ENCODE assay signal across 8 cellular contexts in the genomic region with DNA sequence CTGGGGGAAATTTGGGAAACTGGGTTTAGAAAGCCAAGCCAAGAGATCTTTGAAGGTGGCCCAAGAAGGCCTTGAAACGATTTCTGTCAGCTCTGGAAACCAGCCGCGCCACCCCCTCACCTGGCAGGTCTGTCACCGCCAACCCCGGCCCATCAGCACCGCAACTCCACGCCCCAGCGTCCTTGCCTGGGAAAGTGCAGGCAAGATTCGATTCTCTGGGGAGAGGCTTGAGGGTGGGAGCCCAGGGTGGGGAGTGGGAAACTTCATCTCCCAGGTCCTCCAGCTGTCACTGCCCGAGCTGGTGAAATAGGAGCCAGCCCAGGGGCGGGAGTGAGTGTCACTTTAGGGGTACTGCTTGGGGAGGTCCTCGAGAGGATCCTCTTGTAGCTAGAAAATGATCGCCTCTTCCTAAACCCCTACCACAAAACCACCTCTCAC.
DNase-seq lines count a peak whose midpoint lies in the region; ATAC-seq and TF ChIP-seq lines count a peak whose summit lies in the region.

No MANE protein-coding gene starts in this region.

- ATAC-seq in GM21576 (IDR thresholded peaks at IDR 0.05; ENCODE audit: unreplicated experiment): peak; percentile 19
- ATAC-seq in HG03108 (IDR thresholded peaks at IDR 0.05; ENCODE audit: unreplicated experiment): no peak
- ATAC-seq in GM19397 (IDR thresholded peaks at IDR 0.05; ENCODE audit: unreplicated experiment): no peak

- H3K36me3 Mint-ChIP-seq in nephron (ENCODE audit: low read depth): peaks cover 45% of the 10 kb centered on the region

- H3K27ac ChIP-seq in coronary artery: peak overlapping the region; percentile 45 to 84

- DNase-seq in AG10803 (ENCODE audit: low read depth) (no peak), NCI-H2107 (lab: John Stamatoyannopoulos, UW) (peak; percentile 52), coronary artery (ENCODE audit: low spot score) (no peak), NCI-H446 (lab: John Stamatoyannopoulos, UW) (no peak)

- peaks cover 28% of the 10 kb centered on the region for H3K4me1 Mint-ChIP-seq in nephron

- H3K27me3 Mint-ChIP-seq in nephron (ENCODE audit: low read depth): peaks cover 35% of the 10 kb centered on the region

- H3K4me3 Mint-ChIP-seq in nephron: peak overlapping the region; percentile 74 to 81 (median 77)

- peak overlapping the region in 2 of 3 experiments; percentile 18 to 72 for H3K27ac Mint-ChIP-seq in nephron

- H3K4me3 ChIP-seq in AG10803 (ENCODE audit: low read length) (peak overlapping the region; percentile 52), coronary artery (peak overlapping the region; percentile 76)

- TF ChIP-seq CTCF in AG10803 (conservative IDR thresholded peaks at IDR 0.05; ENCODE audit: low read length) (no peak), coronary artery (IDR thresholded peaks at IDR 0.05) (no peak), nephron (IDR thresholded peaks at IDR 0.05; ENCODE audit: unreplicated experiment in 3 of 3) (no peak)

- H3K9me3 Mint-ChIP-seq in nephron: no peaks in the 10 kb centered on the region
